ENCODE assay signal across 8 cellular contexts in the genomic region with DNA sequence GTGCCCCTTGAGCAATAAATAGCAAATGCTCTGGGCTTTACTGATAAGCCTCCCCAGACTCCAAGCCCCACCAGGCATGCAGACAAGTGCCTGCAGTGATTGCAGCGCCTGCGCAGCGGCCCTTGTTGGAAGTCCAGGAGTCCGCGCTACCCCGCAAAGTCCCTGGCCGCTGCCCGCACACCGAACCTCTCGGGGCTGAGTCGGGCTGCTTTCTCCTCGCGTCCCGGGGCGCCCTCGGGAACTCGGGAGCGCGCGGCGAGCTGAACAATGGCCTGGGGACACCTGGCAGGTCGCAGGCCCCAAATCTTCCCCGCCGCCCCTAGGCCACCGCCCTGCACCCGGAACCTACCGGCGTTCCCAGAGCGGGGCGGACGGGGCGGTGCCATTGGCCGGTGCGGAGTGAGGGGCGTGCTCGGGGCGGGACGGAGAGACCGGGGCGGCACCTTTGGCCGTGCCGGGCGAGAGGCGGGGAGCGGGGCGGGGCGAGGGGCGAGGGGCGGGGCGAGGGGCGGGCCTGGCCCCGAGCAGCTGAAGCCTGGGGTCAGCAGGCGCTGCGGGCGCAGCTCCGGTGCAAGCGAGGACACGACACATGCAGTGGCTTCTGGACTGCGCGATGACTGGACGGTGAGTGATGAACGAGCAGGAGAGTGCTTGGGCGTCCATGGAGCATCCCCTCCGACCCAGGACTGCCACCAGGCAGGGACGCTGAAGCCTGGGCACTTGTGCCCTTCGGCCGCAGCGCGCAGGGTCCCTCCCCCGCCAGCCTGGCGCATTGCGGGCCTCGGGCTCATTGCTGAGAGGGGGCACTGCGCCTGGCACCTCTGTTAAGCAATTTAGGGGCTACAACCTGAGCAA. TPM values are rescaled to one million over a fixed set of nuclear protein-coding genes. Genes with fewer than 3 reads are reported as not detected.
DNase-seq lines count a peak whose midpoint lies in the region; ATAC-seq and TF ChIP-seq lines count a peak whose summit lies in the region.

A gene with protein sequence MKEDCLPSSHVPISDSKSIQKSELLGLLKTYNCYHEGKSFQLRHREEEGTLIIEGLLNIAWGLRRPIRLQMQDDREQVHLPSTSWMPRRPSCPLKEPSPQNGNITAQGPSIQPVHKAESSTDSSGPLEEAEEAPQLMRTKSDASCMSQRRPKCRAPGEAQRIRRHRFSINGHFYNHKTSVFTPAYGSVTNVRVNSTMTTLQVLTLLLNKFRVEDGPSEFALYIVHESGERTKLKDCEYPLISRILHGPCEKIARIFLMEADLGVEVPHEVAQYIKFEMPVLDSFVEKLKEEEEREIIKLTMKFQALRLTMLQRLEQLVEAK (plus strand): TSS at position 560 of the 855 bp plus-strand sequence. CDS start 10,401 bp downstream, outside the sequence.

- H3K27me3 Mint-ChIP-seq in neural progenitor cell (ENCODE audit: insufficient read depth, low read depth): no peaks in the 10 kb centered on the region

- peak; percentile 44 for DNase-seq in KG1 (lab: John Stamatoyannopoulos, UW)
- DNase-seq in RWPE2 (ENCODE audit: low spot score): peak; percentile 88
- peak; percentile 86 for DNase-seq in activated gamma-delta T cell (lab: John Stamatoyannopoulos, UW)
- DNase-seq in foreskin fibroblast: peak; percentile 76 to 93
- DNase-seq in neural progenitor cell (ENCODE audit: low spot score): peak; percentile 96
- peak; percentile 65 for DNase-seq in stromal cell of bone marrow (ENCODE audit: low read depth)

- TF ChIP-seq CTCF in DOHH2 (IDR thresholded peaks at IDR 0.05; ENCODE audit: low read depth, low read length, poor library complexity, severe bottlenecking) (no peak), RWPE2 (IDR thresholded peaks at IDR 0.05; ENCODE audit: poor library complexity, severe bottlenecking) (no peak), foreskin fibroblast (IDR thresholded peaks at IDR 0.05; ENCODE audit: low read depth, low read length) (no peak), neural progenitor cell (IDR thresholded peaks at IDR 0.05) (no peak)

- H3K4me3 Mint-ChIP-seq in neural progenitor cell: peak within 1 kb of the TSS; percentile 86

- 0 out of 2 replicates have a peak, but pooled peaks cover 5% of the 10 kb centered on the region for H3F3A ChIP-seq in DOHH2 (ENCODE audit: control insufficient read depth, insufficient read depth)
- peaks cover 17% of the 10 kb centered on the region for H3F3A ChIP-seq in neural progenitor cell (ENCODE audit: low read depth)

- no peaks in the 10 kb centered on the region for H3K9me3 Mint-ChIP-seq in neural progenitor cell

- H3K79me2 ChIP-seq in DOHH2 (ENCODE audit: control insufficient read depth, low read length) (peaks cover 10% of the 10 kb centered on the region), neural progenitor cell (ENCODE audit: low read depth) (peaks cover 14% of the 10 kb centered on the region)

- H3K4me1 Mint-ChIP-seq in neural progenitor cell: peaks cover 60% of the 10 kb centered on the region

- H3K36me3 Mint-ChIP-seq in neural progenitor cell: peaks cover 7% of the 10 kb centered on the region

- peak within 1 kb of the TSS; percentile 86 for H2AFZ ChIP-seq in neural progenitor cell (replicated peaks)

- no peaks in the 10 kb centered on the region for H4K20me1 ChIP-seq in DOHH2 (ENCODE audit: control insufficient read depth, insufficient read depth, low read depth, low read length)
- H4K20me1 ChIP-seq in neural progenitor cell (ENCODE audit: low read depth): no peaks in the 10 kb centered on the region

- H3K27ac ChIP-seq in DOHH2 (ENCODE audit: low read depth, low read length) (no peak within 1 kb of the TSS), RWPE2 (ENCODE audit: poor library complexity, severe bottlenecking) (no peak within 1 kb of the TSS), neural progenitor cell (peak within 1 kb of the TSS; percentile 6)

- H3K4me2 ChIP-seq in DOHH2 (ENCODE audit: low read length) (peak within 1 kb of the TSS; percentile 81), neural progenitor cell (peak within 1 kb of the TSS; percentile 97)

- H3K4me1 ChIP-seq in DOHH2 (ENCODE audit: control insufficient read depth, low read length) (peaks cover 53% of the 10 kb centered on the region), RWPE2 (ENCODE audit: insufficient read depth, poor library complexity, severe bottlenecking) (no peaks in the 10 kb centered on the region), neural progenitor cell (peaks cover 40% of the 10 kb centered on the region)

- H3K4me3 ChIP-seq in DOHH2 (ENCODE audit: low read length) (peak within 1 kb of the TSS; percentile 95), RWPE2 (ENCODE audit: severe bottlenecking) (peak within 1 kb of the TSS; percentile 79), foreskin fibroblast (ENCODE audit: low read depth in 1 of 2, low read length in 2 of 2) (peak within 1 kb of the TSS; percentile 60 to 62), neural progenitor cell (peak within 1 kb of the TSS; percentile 75)

- H3K9me3 ChIP-seq in DOHH2 (ENCODE audit: control insufficient read depth, insufficient read depth, low read length) (no peaks in the 10 kb centered on the region), RWPE2 (ENCODE audit: severe bottlenecking) (no peaks in the 10 kb centered on the region), neural progenitor cell (ENCODE audit: low read depth) (no peaks in the 10 kb centered on the region)

- peak within 1 kb of the TSS; percentile 47 for H3K9ac ChIP-seq in neural progenitor cell

- ATAC-seq in GM21723 (IDR thresholded peaks at IDR 0.05; ENCODE audit: unreplicated experiment): peak; percentile 92
- peak; percentile 98 for ATAC-seq in RWPE2 (ENCODE audit: low read depth)

- H3K36me3 ChIP-seq in DOHH2 (ENCODE audit: control insufficient read depth, low read length): no peaks in the 10 kb centered on the region
- no peaks in the 10 kb centered on the region for H3K36me3 ChIP-seq in RWPE2 (ENCODE audit: low read depth)
- no peaks in the 10 kb centered on the region for H3K36me3 ChIP-seq in neural progenitor cell

- no peaks in the 10 kb centered on the region for H3K27me3 ChIP-seq in DOHH2 (ENCODE audit: control insufficient read depth, low read length)
- no peaks in the 10 kb centered on the region for H3K27me3 ChIP-seq in RWPE2 (ENCODE audit: insufficient read depth, poor library complexity, severe bottlenecking)
- peaks cover 16% of the 10 kb centered on the region for H3K27me3 ChIP-seq in neural progenitor cell

- H3K9me2 ChIP-seq in DOHH2 (replicated peaks; ENCODE audit: control insufficient read depth, low read length): no peaks in the 10 kb centered on the region

- peak within 1 kb of the TSS; percentile 14 for H3K27ac Mint-ChIP-seq in neural progenitor cell

RNA-seq across cellular contexts. Expression of the gene that starts here (rescaled TPM):
- 3.1 and 9.7 TPM in 2 replicates for total RNA-seq in neural progenitor cell (ENCODE audit: low replicate concordance)

Comparison
In these comparisons a context has a peak if more than half of its experiments do, and no peak if none do; other contexts are left out.
1. DNase-seq: peak in every context shown above with its lines; median percentile 96 in neural progenitor cell; 88 in RWPE2; 86 in activated gamma-delta T cell; 84 in foreskin fibroblast; 65 in stromal cell of bone marrow; 44 in KG1.